ENCODE assay signal across 11 cellular contexts in the genomic region with DNA sequence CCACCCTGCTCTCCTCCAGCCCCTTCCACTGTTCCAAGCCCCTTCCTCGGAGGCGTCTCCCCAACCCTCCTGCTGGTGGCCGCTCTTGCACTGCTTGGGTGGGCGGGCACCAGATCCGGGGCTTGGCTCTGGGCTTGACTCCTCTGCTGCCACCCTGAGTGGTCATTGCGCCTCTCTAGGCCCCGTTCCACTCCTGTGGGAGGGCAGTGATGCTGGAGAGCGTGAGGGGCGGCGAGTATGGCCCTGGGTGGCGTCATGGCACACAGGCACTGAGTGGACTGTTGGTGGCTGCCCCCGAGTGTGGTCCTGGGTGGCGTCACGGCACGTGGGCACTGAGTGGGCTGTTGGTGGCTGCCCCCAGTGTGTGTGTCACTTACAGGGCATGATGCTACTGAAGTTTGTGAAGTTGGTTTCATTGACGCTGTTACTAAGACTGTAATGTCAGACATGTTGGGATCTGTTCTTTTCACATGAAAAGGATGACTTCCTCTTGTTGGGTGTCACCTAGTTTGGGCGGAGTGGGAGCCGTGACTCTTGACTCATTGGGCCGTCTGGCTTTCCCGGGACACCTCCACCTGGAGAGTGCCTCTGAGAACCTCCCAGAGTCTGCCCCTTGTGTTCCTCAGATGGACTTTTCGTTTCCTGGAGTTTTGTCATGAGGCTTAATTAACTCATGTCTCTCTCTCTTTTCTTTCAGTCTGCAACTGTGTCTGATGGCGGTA. TPM values are rescaled to one million over a fixed set of nuclear protein-coding genes. Genes with fewer than 3 reads are reported as not detected.
A peak's percentile ranks its signal among the peaks of the same experiment; 100 is the strongest.
DNase-seq lines count a peak whose midpoint lies in the region; ATAC-seq and TF ChIP-seq lines count a peak whose summit lies in the region.
"Had no signal": no experiment of that assay in that cellular context is flagged by ENCODE, and none has a peak within 500 bp of the region (broad histone marks: within the 10 kb centered on the region; RNA-seq: fewer than 3 reads in every experiment).

No MANE protein-coding gene starts in this region.

- H3K27me3 Mint-ChIP-seq in activated B cell treated with CpG ODN at 0.5 μM for 24 hours = peaks cover 5% of the 10 kb centered on the region

- H3K4me3 Mint-ChIP-seq in activated B cell treated with CpG ODN at 0.5 μM for 24 hours = no peak overlapping the region

- no peaks in the 10 kb centered on the region for H3K36me3 ChIP-seq in gastrocnemius medialis
- no peaks in the 10 kb centered on the region for H3K36me3 ChIP-seq in uterus
- H3K36me3 ChIP-seq: BE2C had no signal

- CTCF ChIA-PET in activated B cell treated with CpG ODN at 0.5 μM for 24 hours (lab: Charles Lee) = no interaction called here

- H3K36me3 Mint-ChIP-seq in activated B cell treated with CpG ODN at 0.5 μM for 24 hours (ENCODE audit: low read depth) = peaks cover 3% of the 10 kb centered on the region

- H3K4me1 ChIP-seq in right cardiac atrium (ENCODE audit: control insufficient read depth, insufficient read depth, low read length) (peaks cover 4% of the 10 kb centered on the region), gastrocnemius medialis (peaks cover 17 to 22% of the 10 kb centered on the region in 2 donors), uterus (no peaks in the 10 kb centered on the region)

- H3K9me3 Mint-ChIP-seq in activated B cell treated with CpG ODN at 0.5 μM for 24 hours = peaks cover 9% of the 10 kb centered on the region

- TF ChIP-seq CTCF in activated B cell treated with CpG ODN at 0.5 μM for 24 hours (IDR thresholded peaks at IDR 0.05) (no peak), gastrocnemius medialis (IDR thresholded peaks at IDR 0.05 in 4 of 5, conservative IDR thresholded peaks at IDR 0.05 in 1 of 5) (no peak), foreskin fibroblast (IDR thresholded peaks at IDR 0.05; ENCODE audit: low read depth, low read length) (no peak), uterus (IDR thresholded peaks at IDR 0.05) (no peak)

- 89% methylated on average over 22 of the region's 22 CpGs for WGBS in right cardiac atrium

- POLR2A ChIA-PET in activated B cell treated with CpG ODN at 0.5 μM for 24 hours (lab: Charles Lee) = interaction anchor here (3.8 to 4.3 kb wide), 2 partner anchors 14 to 30 kb away, joined by 25 to 44 read pairs; no protein-coding TSS in a partner anchor

- H3K9me3 ChIP-seq in right cardiac atrium (ENCODE audit: control insufficient read depth, low read length) (no peaks in the 10 kb centered on the region), gastrocnemius medialis (no peaks in the 10 kb centered on the region), uterus (no peaks in the 10 kb centered on the region)
- H3K9me3 ChIP-seq: BE2C had no signal

- H3K4me3 ChIP-seq in right cardiac atrium (ENCODE audit: low read length) = no peak overlapping the region
- H3K4me3 ChIP-seq in gastrocnemius medialis = no peak overlapping the region
- no peak overlapping the region for H3K4me3 ChIP-seq in foreskin fibroblast (ENCODE audit: low read depth in 1 of 2, low read length in 2 of 2)
- H3K4me3 ChIP-seq in uterus = no peak overlapping the region

- in situ Hi-C loops in gastrocnemius medialis (cut with MboI; ENCODE audit: low sequenced_read_pairs in 4 of 4) = no loop called here

- no peaks in the 10 kb centered on the region for H3K27me3 ChIP-seq in right cardiac atrium (ENCODE audit: control insufficient read depth, insufficient read depth)
- no peaks in the 10 kb centered on the region for H3K27me3 ChIP-seq in gastrocnemius medialis
- no peaks in the 10 kb centered on the region for H3K27me3 ChIP-seq in uterus
- H3K27me3 ChIP-seq: BE2C had no signal

- peaks cover 51% of the 10 kb centered on the region for H3K4me1 Mint-ChIP-seq in activated B cell treated with CpG ODN at 0.5 μM for 24 hours

- intact Hi-C loops in activated B cell treated with CpG ODN at 0.5 μM for 24 hours (cut with micrococcal nuclease) = loop anchor here (5.0 kb wide), 3 partner anchors 96 to 424 kb away; partner anchors contain the start of genes GRK4 and NOP14
- intact Hi-C loops in right cardiac atrium (cut with DNase I) = no loop called here
- intact Hi-C loops in gastrocnemius medialis (cut with DNase I; ENCODE audit: low total_unique reads) = no loop called here
- intact Hi-C loops in uterus (cut with DNase I; ENCODE audit: low total_unique reads) = no loop called here

- H3K27ac ChIP-seq in right cardiac atrium (ENCODE audit: low read length) (peak overlapping the region; percentile 28), gastrocnemius medialis (peak overlapping the region in 3 of 4 donors; percentile 12 to 52 (median 40)), uterus (peak overlapping the region in 1 of 2 donors; percentile 26)

- no peak for TF ChIP-seq POLR2A in gastrocnemius medialis (IDR thresholded peaks at IDR 0.05)
- no peak for TF ChIP-seq POLR2A in uterus (IDR thresholded peaks at IDR 0.05)

- H3K27ac Mint-ChIP-seq in activated B cell treated with CpG ODN at 0.5 μM for 24 hours = peak overlapping the region; percentile 69

- ATAC-seq in activated B cell treated with CpG ODN at 0.5 μM for 24 hours (ENCODE audit: low read depth) = no peak
- ATAC-seq in right cardiac atrium = no peak
- no peak for ATAC-seq in gastrocnemius medialis
- ATAC-seq in GM21529 (IDR thresholded peaks at IDR 0.05; ENCODE audit: unreplicated experiment) = no peak

- DNase-seq in CD1c-positive myeloid dendritic cell (ENCODE audit: extremely low spot score) = peak; percentile 87
- no peak for DNase-seq in activated B cell treated with CpG ODN at 0.5 μM for 24 hours
- DNase-seq in right cardiac atrium = no peak
- no peak for DNase-seq in gastrocnemius medialis
- no peak for DNase-seq in foreskin fibroblast
- DNase-seq in uterus = no peak
- no peak for DNase-seq in NCI-H1436 (lab: John Stamatoyannopoulos, UW)
- DNase-seq: BE2C; stimulated activated CD4-positive, alpha-beta T cell treated with anti-CD3 and anti-CD28 coated beads, Interleukin-1b, Interleukin-23, amount 100 ng/mL, for 48 hours had no signal

RNA-seq across cellular contexts. Expression of gene HGFAC, which starts 55.9 kb away (rescaled TPM):
- total RNA-seq in activated B cell treated with CpG ODN at 0.5 μM for 24 hours (not detected in 2 replicates), right cardiac atrium (under 1 TPM in 3 of 4 donors, not detected in 1; 0.31 to 0.62 (median 0.31) TPM), gastrocnemius medialis (under 1 TPM; 0.20 to 0.68 (median 0.59) TPM), uterus (1 to 10 TPM in 1 of 4 donors, under 1 TPM in 1, not detected in 2; 0.28 to 3.1 TPM)
- polyA plus RNA-seq in right cardiac atrium = 0.14 TPM
- total RNA-seq: SK-MEL-5 had no signal
